Comparison of ENCODE assay signal across 24 cellular contexts in genomic region chr9:14419302-14419937, GRCh38.
A peak's percentile ranks its signal among the peaks of the same experiment; 100 is the strongest.
DNase-seq lines count a peak whose midpoint lies in the region; TF ChIP-seq lines count a peak whose summit lies in the region.
"Had no signal": no experiment of that assay in that cellular context is flagged by ENCODE, and none has a peak within 500 bp of the region (broad histone marks: within the 10 kb centered on the region; RNA-seq: fewer than 3 reads in every experiment).

No MANE protein-coding gene starts in this region.

- peak overlapping the region; percentile 70 for H3K27ac ChIP-seq in angular gyrus (ENCODE audit: low read depth, low read length)
- no peak overlapping the region for H3K27ac ChIP-seq in fibroblast of lung (ENCODE audit: insufficient read depth, low read length)
- H3K27ac ChIP-seq in tibial artery: peak overlapping the region in 1 of 2 donors; percentile 17
- H3K27ac ChIP-seq in uterus: no peak overlapping the region
- H3K27ac ChIP-seq: body of pancreas, right lobe of liver, stomach had no signal

- H3K4me3 Mint-ChIP-seq in neural crest cell: no peak overlapping the region
- H3K4me3 Mint-ChIP-seq: activated B cell treated with CpG ODN at 0.5 μM for 24 hours; activated CD8-positive, alpha-beta T cell treated with anti-CD3 and anti-CD28 coated beads, Interleukin-2, amount 10 ng/mL, durations not matched to agents 7 days and 5 days; activated T-cell treated with anti-CD3 and anti-CD28 coated beads, Interleukin-2, amount 50 U/mL, for 4 hours; B cell; IgD-negative memory B cell had no signal

- H3K27me3 Mint-ChIP-seq in neural crest cell (ENCODE audit: low read depth): no peaks in the 10 kb centered on the region
- H3K27me3 Mint-ChIP-seq: activated B cell treated with CpG ODN at 0.5 μM for 24 hours, B cell, IgD-negative memory B cell had no signal

- H3K27me3 ChIP-seq in fibroblast of lung (ENCODE audit: control insufficient read depth, insufficient read depth, low read length): peaks cover 8% of the 10 kb centered on the region
- H3K27me3 ChIP-seq in tibial artery: no peaks in the 10 kb centered on the region
- H3K27me3 ChIP-seq in uterus: no peaks in the 10 kb centered on the region
- H3K27me3 ChIP-seq: body of pancreas, right lobe of liver, stomach had no signal

- intact Hi-C loops in tibial artery (cut with DNase I; ENCODE audit: low total_unique reads): no loop called here
- intact Hi-C loops in uterus (cut with DNase I; ENCODE audit: low total_unique reads): no loop called here

- H3K4me3 ChIP-seq in fibroblast of lung (replicated peaks in 1 of 4; ENCODE audit: control extremely low read depth in 1 of 4, insufficient read depth in 1 of 4, low read depth in 3 of 4, low read length in 4 of 4) (no peak overlapping the region), tibial artery (peak overlapping the region; percentile 36 to 38), uterus (peak overlapping the region in 1 of 2 donors; percentile 18)
- H3K4me3 ChIP-seq: body of pancreas, right lobe of liver had no signal

- in situ Hi-C loops in GM13976 (cut with MboI; ENCODE audit: low sequenced_read_pairs, unreplicated experiment): no loop called here

- TF ChIP-seq CTCF in fibroblast of lung (conservative IDR thresholded peaks at IDR 0.05 in 1 of 2, IDR thresholded peaks at IDR 0.05 in 1 of 2; ENCODE audit: low read depth in 1 of 2, low read length in 2 of 2): no peak
- TF ChIP-seq CTCF in neural crest cell (conservative IDR thresholded peaks at IDR 0.05): no peak
- no peak for TF ChIP-seq CTCF in tibial artery (IDR thresholded peaks at IDR 0.05)
- no peak for TF ChIP-seq CTCF in uterus (IDR thresholded peaks at IDR 0.05)
- no peak for TF ChIP-seq CTCF in GM13976 (IDR thresholded peaks at IDR 0.05; ENCODE audit: borderline replicate concordance, control extremely low read depth, extremely low read depth, insufficient read depth, missing control alignments)

- TF ChIP-seq POLR2A in uterus (IDR thresholded peaks at IDR 0.05): no peak

- no peaks in the 10 kb centered on the region for H3K79me2 ChIP-seq in fibroblast of lung (ENCODE audit: control insufficient read depth, insufficient read depth, low read length)

- H3K4me1 Mint-ChIP-seq in neural crest cell: peaks cover 27% of the 10 kb centered on the region
- H3K4me1 Mint-ChIP-seq: activated B cell treated with CpG ODN at 0.5 μM for 24 hours, B cell, IgD-negative memory B cell had no signal

- peak overlapping the region; percentile 93 for H3K27ac Mint-ChIP-seq in neural crest cell (ENCODE audit: unreplicated experiment)
- H3K27ac Mint-ChIP-seq: activated B cell treated with CpG ODN at 0.5 μM for 24 hours; activated CD8-positive, alpha-beta T cell treated with anti-CD3 and anti-CD28 coated beads, Interleukin-2, amount 10 ng/mL, durations not matched to agents 7 days and 5 days; B cell had no signal

- no peak overlapping the region for H3K9ac ChIP-seq in fibroblast of lung (ENCODE audit: insufficient read depth, low read length)

- DNase-seq in fibroblast of lung (ENCODE audit: low read depth in 2 of 2): no peak
- no peak for DNase-seq in neural crest cell (ENCODE audit: low read depth, low spot score)
- DNase-seq in tibial artery: no peak
- DNase-seq in ecto neural progenitor cell (ENCODE audit: low spot score): no peak
- DNase-seq in RKO (ENCODE audit: low spot score): no peak
- DNase-seq in uterus: no peak
- no peak for DNase-seq in GM13976 (ENCODE audit: low spot score)
- DNase-seq: activated B cell treated with CpG ODN at 0.5 μM for 24 hours; activated CD8-positive, alpha-beta T cell treated with anti-CD3 and anti-CD28 coated beads, Interleukin-2, amount 10 ng/mL, durations not matched to agents 7 days and 5 days; activated naive CD4-positive, alpha-beta T cell treated with anti-CD3 and anti-CD28 coated beads, Interleukin-2, amount 50 U/mL, for 16 hours; activated T-cell treated with anti-CD3 and anti-CD28 coated beads, Interleukin-2, amount 50 U/mL, for 4 hours; body of pancreas; Caco-2; EL; erythroblast; HCEC 1CT; NCI-H2029; NCI-H510A treated with DMSO at 0.1 percent for 48 hours; right lobe of liver; SHP77; stomach had no signal

- no peak overlapping the region for H2AFZ ChIP-seq in fibroblast of lung (ENCODE audit: low read length)

- no peaks in the 10 kb centered on the region for H3K36me3 Mint-ChIP-seq in neural crest cell (ENCODE audit: low read depth)
- H3K36me3 Mint-ChIP-seq: IgD-negative memory B cell had no signal

- no peaks in the 10 kb centered on the region for H3K9me3 Mint-ChIP-seq in neural crest cell
- H3K9me3 Mint-ChIP-seq: activated B cell treated with CpG ODN at 0.5 μM for 24 hours; activated T-cell treated with anti-CD3 and anti-CD28 coated beads, Interleukin-2, amount 50 U/mL, for 4 hours; IgD-negative memory B cell had no signal

- H3K4me2 ChIP-seq in fibroblast of lung (ENCODE audit: extremely low read depth, insufficient read depth, low read length): peak overlapping the region; percentile 44

- H3K36me3 ChIP-seq in fibroblast of lung (ENCODE audit: control insufficient read depth, insufficient read depth, low read length) (no peaks in the 10 kb centered on the region), tibial artery (no peaks in the 10 kb centered on the region), uterus (no peaks in the 10 kb centered on the region)
- H3K36me3 ChIP-seq: right lobe of liver, stomach had no signal

- H4K20me1 ChIP-seq in fibroblast of lung (ENCODE audit: control insufficient read depth, extremely low read depth, insufficient read depth, low read length): no peaks in the 10 kb centered on the region

- peaks cover 10% of the 10 kb centered on the region for H3K4me1 ChIP-seq in fibroblast of lung (ENCODE audit: control insufficient read depth, extremely low read depth, insufficient read depth, low read length)
- peaks cover 0 to 20% (median 0%) of the 10 kb centered on the region in 4 donors for H3K4me1 ChIP-seq in tibial artery
- no peaks in the 10 kb centered on the region for H3K4me1 ChIP-seq in uterus
- H3K4me1 ChIP-seq: body of pancreas, Caco-2, right lobe of liver, stomach had no signal

- H3K9me3 ChIP-seq in fibroblast of lung (ENCODE audit: control insufficient read depth, insufficient read depth, low read depth, low read length) (no peaks in the 10 kb centered on the region), tibial artery (no peaks in the 10 kb centered on the region), uterus (no peaks in the 10 kb centered on the region)
- H3K9me3 ChIP-seq: body of pancreas, Caco-2, right lobe of liver had no signal

Comparison
In these comparisons a context has a peak if more than half of its experiments do, and no peak if none do; other contexts are left out.
1. H3K4me3 ChIP-seq: peak in tibial artery (2 of 2); none in fibroblast of lung (0 of 4).